In the genomic region with DNA sequence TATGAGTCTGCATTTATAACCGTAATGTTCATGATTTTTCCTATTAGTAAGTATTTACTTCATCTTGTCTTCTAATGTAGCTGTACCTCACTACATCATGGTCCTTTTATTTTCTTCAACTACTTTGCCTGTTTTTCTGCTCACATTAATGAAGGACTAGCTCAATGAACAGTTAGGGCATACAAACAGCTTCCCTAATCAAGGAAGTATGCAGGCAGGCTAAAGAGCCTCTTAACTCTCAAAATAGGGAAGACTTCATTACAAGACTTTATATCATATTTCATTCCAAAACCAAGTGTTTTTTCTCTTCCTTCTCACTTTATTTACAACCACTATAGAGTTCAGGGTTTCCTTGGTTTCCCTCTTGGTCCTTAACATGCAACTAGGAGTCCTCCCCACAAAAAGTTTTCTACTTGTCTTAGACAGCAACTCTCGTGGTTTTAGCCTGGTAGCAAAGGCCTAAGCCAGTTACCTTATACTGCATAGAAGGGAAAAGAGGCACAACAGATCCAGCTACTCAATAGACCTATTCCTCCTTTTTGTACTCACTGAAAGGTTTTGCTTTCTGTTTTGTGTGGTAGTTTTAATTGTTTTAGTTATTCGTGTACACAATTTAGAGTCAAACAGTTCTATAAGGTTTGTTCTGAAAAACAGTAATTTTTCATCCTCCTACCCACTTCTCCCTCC, we compare ENCODE assay signal across 1 cellular context.
TF ChIP-seq lines count a peak whose summit lies in the region.

No MANE protein-coding gene starts in this region.

TF ChIP-seq in GM12878, 131 proteins besides CTCF, POLR2A, EP300 and RAD21:
- no peak for TF ChIP-seq YBX1 (IDR thresholded peaks at IDR 0.05)
- TF ChIP-seq WRNIP1 (IDR thresholded peaks at IDR 0.05; ENCODE audit: borderline replicate concordance, low read depth, low read length), result no peak
- TF ChIP-seq BACH1 (IDR thresholded peaks at IDR 0.05; ENCODE audit: borderline replicate concordance), result no peak
- TF ChIP-seq RBBP5 (conservative IDR thresholded peaks at IDR 0.05), result no peak
- TF ChIP-seq GABPA (IDR thresholded peaks at IDR 0.05; ENCODE audit: low read depth), result no peak
- no peak for TF ChIP-seq HDAC2 (IDR thresholded peaks at IDR 0.05)
- no peak for TF ChIP-seq KLF5 (IDR thresholded peaks at IDR 0.05; ENCODE audit: partially characterized antibody)
- no peak for TF ChIP-seq FOXK2 (IDR thresholded peaks at IDR 0.05)
- no peak for TF ChIP-seq POLR2AphosphoS2 (IDR thresholded peaks at IDR 0.05; ENCODE audit: low read depth, low read length)
- TF ChIP-seq NRF1 (conservative IDR thresholded peaks at IDR 0.05; ENCODE audit: low read depth, low read length), result no peak
- no peak for TF ChIP-seq RB1 (IDR thresholded peaks at IDR 0.05; ENCODE audit: borderline replicate concordance)
- no peak for TF ChIP-seq IRF4 (IDR thresholded peaks at IDR 0.05; ENCODE audit: low read depth, low read length)
- no peak for TF ChIP-seq BCL3 (IDR thresholded peaks at IDR 0.05; ENCODE audit: borderline replicate concordance, insufficient read depth, low read depth, low read length, poor library complexity, severe bottlenecking)
- TF ChIP-seq, protein P1, sequence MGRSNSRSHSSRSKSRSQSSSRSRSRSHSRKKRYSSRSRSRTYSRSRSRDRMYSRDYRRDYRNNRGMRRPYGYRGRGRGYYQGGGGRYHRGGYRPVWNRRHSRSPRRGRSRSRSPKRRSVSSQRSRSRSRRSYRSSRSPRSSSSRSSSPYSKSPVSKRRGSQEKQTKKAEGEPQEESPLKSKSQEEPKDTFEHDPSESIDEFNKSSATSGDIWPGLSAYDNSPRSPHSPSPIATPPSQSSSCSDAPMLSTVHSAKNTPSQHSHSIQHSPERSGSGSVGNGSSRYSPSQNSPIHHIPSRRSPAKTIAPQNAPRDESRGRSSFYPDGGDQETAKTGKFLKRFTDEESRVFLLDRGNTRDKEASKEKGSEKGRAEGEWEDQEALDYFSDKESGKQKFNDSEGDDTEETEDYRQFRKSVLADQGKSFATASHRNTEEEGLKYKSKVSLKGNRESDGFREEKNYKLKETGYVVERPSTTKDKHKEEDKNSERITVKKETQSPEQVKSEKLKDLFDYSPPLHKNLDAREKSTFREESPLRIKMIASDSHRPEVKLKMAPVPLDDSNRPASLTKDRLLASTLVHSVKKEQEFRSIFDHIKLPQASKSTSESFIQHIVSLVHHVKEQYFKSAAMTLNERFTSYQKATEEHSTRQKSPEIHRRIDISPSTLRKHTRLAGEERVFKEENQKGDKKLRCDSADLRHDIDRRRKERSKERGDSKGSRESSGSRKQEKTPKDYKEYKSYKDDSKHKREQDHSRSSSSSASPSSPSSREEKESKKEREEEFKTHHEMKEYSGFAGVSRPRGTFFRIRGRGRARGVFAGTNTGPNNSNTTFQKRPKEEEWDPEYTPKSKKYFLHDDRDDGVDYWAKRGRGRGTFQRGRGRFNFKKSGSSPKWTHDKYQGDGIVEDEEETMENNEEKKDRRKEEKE (IDR thresholded peaks at IDR 0.05), result no peak
- TF ChIP-seq, protein P2, sequence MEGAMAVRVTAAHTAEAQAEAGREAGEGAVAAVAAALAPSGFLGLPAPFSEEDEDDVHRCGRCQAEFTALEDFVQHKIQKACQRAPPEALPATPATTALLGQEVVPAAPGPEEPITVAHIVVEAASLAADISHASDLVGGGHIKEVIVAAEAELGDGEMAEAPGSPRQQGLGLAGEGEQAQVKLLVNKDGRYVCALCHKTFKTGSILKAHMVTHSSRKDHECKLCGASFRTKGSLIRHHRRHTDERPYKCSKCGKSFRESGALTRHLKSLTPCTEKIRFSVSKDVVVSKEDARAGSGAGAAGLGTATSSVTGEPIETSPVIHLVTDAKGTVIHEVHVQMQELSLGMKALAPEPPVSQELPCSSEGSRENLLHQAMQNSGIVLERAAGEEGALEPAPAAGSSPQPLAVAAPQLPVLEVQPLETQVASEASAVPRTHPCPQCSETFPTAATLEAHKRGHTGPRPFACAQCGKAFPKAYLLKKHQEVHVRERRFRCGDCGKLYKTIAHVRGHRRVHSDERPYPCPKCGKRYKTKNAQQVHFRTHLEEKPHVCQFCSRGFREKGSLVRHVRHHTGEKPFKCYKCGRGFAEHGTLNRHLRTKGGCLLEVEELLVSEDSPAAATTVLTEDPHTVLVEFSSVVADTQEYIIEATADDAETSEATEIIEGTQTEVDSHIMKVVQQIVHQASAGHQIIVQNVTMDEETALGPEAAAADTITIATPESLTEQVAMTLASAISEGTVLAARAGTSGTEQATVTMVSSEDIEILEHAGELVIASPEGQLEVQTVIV (IDR thresholded peaks at IDR 0.05; ENCODE audit: borderline replicate concordance, partially characterized antibody), result no peak
- no peak for TF ChIP-seq SMC3 (IDR thresholded peaks at IDR 0.05; ENCODE audit: borderline replicate concordance, low read length)
- TF ChIP-seq EGR1 (IDR thresholded peaks at IDR 0.05; ENCODE audit: borderline replicate concordance in 1 of 2, low read depth in 2 of 2, low read length in 2 of 2), result no peak
- no peak for TF ChIP-seq DPF2 (IDR thresholded peaks at IDR 0.05)
- TF ChIP-seq MYC (IDR thresholded peaks at IDR 0.05; ENCODE audit: insufficient read depth, insufficient read length, insufficient replicate concordance, low read length, severe bottlenecking), result no peak
- TF ChIP-seq EZH2 (IDR thresholded peaks at IDR 0.05; ENCODE audit: borderline replicate concordance, control insufficient read depth, low read depth, low read length), result no peak
